ENCODE assay signal across 8 cellular contexts in the genomic region with DNA sequence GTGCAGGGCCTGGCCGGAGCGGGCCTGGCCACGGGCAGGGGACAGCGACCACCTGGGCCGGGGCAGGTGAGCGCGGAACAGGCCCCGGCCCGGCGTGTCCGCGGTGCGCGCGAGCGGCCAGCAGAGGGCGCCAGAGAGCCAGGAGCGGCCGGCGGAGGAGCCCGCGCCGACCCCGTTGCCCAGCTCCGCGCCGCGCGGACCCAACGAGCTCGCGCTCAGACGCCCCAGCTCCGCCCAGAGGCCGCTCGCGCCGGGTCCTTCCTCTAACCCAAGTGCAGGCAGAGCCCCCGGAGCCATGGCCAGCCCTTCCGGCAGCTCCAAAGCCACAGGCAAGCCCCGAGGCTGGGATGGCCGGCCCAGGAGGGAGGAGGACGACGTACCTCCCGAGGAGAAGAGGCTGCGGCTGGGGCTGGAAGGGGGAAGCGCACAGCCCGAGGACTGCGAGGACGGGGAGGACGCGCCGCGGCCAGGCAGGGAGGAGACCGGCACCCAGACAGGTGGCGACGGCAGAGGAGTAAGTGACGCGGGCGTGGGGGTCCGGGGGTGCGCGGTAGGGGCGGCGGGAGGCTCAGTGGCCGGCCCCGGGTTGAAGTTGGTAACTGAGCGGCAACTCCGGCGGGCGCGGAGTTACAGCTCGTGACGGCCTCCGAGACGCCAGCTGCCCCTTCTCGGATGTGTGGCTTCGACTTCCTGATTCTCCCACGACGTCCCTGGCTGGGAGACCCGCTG.
DNase-seq lines count a peak whose midpoint lies in the region; ATAC-seq and TF ChIP-seq lines count a peak whose summit lies in the region.
"Not testable (repeated sequence)": the region's sequence is repeated elsewhere in the genome, so short reads cannot be mapped to it uniquely, and the experiment has no call there.

No MANE protein-coding gene starts in this region.

- peak overlapping the region; percentile 59; the same call in 1 of the 2 replicates for H3K4me2 ChIP-seq in IMR-90 (ENCODE audit: low read depth, low read length)
- peak overlapping the region; percentile 100 for H3K4me2 ChIP-seq in trophoblast cell (ENCODE audit: low read length)

- not testable (repeated sequence) for H3K27me3 ChIP-seq in IMR-90 (ENCODE audit: control insufficient read depth, insufficient read depth, low read length); trophoblast cell (ENCODE audit: insufficient read depth, low read length)

- H4K20me1 ChIP-seq in IMR-90 (ENCODE audit: insufficient read depth, low read length) = not testable (repeated sequence)

- ATAC-seq in IMR-90 (ENCODE audit: low read depth) = peak; percentile 51
- ATAC-seq in activated CD8-positive, alpha-beta T cell treated with anti-CD3 and anti-CD28 coated beads, Interleukin-2, amount 10 ng/mL, durations not matched to agents 7 days and 5 days = peak; percentile 80
- peak; percentile 70 to 74 for ATAC-seq in stimulated activated naive B cell treated with anti-CD40 and anti-IgM and Interleukin-4, amounts not matched to agents 10 μg/mL and 1 μg/mL and 100 μg/mL, for 72 hours (replicated peaks)

- H2BK20ac ChIP-seq in IMR-90 (ENCODE audit: low read depth, low read length) = not testable (repeated sequence)

- H3K27ac Mint-ChIP-seq in activated CD8-positive, alpha-beta T cell treated with anti-CD3 and anti-CD28 coated beads, Interleukin-2, amount 10 ng/mL, durations not matched to agents 7 days and 5 days; stimulated activated naive B cell treated with anti-CD40 and anti-IgM and Interleukin-4, amounts not matched to agents 10 μg/mL and 1 μg/mL and 100 μg/mL, for 72 hours: not testable (repeated sequence)

- H3K4me1 Mint-ChIP-seq in activated CD8-positive, alpha-beta T cell treated with anti-CD3 and anti-CD28 coated beads, Interleukin-2, amount 10 ng/mL, durations not matched to agents 7 days and 5 days (ENCODE audit: low read depth) = not testable (repeated sequence)
- H3K4me1 Mint-ChIP-seq in stimulated activated naive B cell treated with anti-CD40 and anti-IgM and Interleukin-4, amounts not matched to agents 10 μg/mL and 1 μg/mL and 100 μg/mL, for 72 hours = peaks cover 4 to 22% of the 10 kb centered on the region in 2 donors

- H3K4ac ChIP-seq in IMR-90 (ENCODE audit: low read depth, low read length); trophoblast cell (ENCODE audit: low read depth, low read length): not testable (repeated sequence)

- not testable (repeated sequence) for H3K56ac ChIP-seq in IMR-90 (ENCODE audit: extremely low read depth, insufficient read depth, low read length)

- not testable (repeated sequence) for H4K91ac ChIP-seq in IMR-90 (ENCODE audit: insufficient read depth, low read depth, low read length)
- H4K91ac ChIP-seq in trophoblast cell (ENCODE audit: low read depth, low read length) = peak overlapping the region; percentile 24

- H4K12ac ChIP-seq in trophoblast cell (ENCODE audit: low read depth, low read length) = peak overlapping the region; percentile 62

- H3K14ac ChIP-seq in IMR-90 (replicated peaks; ENCODE audit: low read depth, low read length) = not testable (repeated sequence)
- H3K14ac ChIP-seq in trophoblast cell (ENCODE audit: low read length) = peak overlapping the region; percentile 70

- H4K8ac ChIP-seq in IMR-90 (ENCODE audit: low read depth in 2 of 2, low read length in 2 of 2) = not testable (repeated sequence)
- H4K8ac ChIP-seq in trophoblast cell (ENCODE audit: low read depth, low read length) = peak overlapping the region; percentile 90

- H4K5ac ChIP-seq in IMR-90 (ENCODE audit: low read depth, low read length) = not testable (repeated sequence)

- not testable (repeated sequence) for H3K9me1 ChIP-seq in IMR-90 (ENCODE audit: insufficient read depth, low read length)

- H3K4me3 ChIP-seq in IMR-90 (ENCODE audit: insufficient read depth, low read depth, low read length) (peak overlapping the region; percentile 30; the same call in 1 of the 2 replicates), iPS-11a (ENCODE audit: low read depth, low read length) (peak overlapping the region; percentile 45), trophoblast cell (ENCODE audit: low read depth, low read length) (peak overlapping the region; percentile 75)

- TF ChIP-seq RAD21 in IMR-90 (IDR thresholded peaks at IDR 0.05; ENCODE audit: low read length) = peak; percentile 38

- not testable (repeated sequence) for H3K23ac ChIP-seq in IMR-90 (ENCODE audit: low read depth, low read length); trophoblast cell (ENCODE audit: low read length)

- peak; percentile 52 for TF ChIP-seq CTCF in IMR-90 (conservative IDR thresholded peaks at IDR 0.05; ENCODE audit: low read depth, low read length)

- not testable (repeated sequence) for H3K18ac ChIP-seq in IMR-90 (ENCODE audit: low read depth, low read length)
- peak overlapping the region; percentile 78 for H3K18ac ChIP-seq in trophoblast cell (ENCODE audit: low read length)

- H2BK12ac ChIP-seq in trophoblast cell (ENCODE audit: low read length) = not testable (repeated sequence)

- not testable (repeated sequence) for H3K9me3 Mint-ChIP-seq in activated CD8-positive, alpha-beta T cell treated with anti-CD3 and anti-CD28 coated beads, Interleukin-2, amount 10 ng/mL, durations not matched to agents 7 days and 5 days (ENCODE audit: insufficient read depth); stimulated activated naive B cell treated with anti-CD40 and anti-IgM and Interleukin-4, amounts not matched to agents 10 μg/mL and 1 μg/mL and 100 μg/mL, for 72 hours

- H3K9ac ChIP-seq in IMR-90 (ENCODE audit: low read depth, low read length); trophoblast cell (ENCODE audit: low read length): not testable (repeated sequence)

- H2BK15ac ChIP-seq in IMR-90 (ENCODE audit: low read depth, low read length) = not testable (repeated sequence)

- not testable (repeated sequence) for H3K79me1 ChIP-seq in IMR-90 (ENCODE audit: low read depth in 1 of 2, low read length in 2 of 2); trophoblast cell (ENCODE audit: low read length)

- H2AK9ac ChIP-seq in IMR-90 (replicated peaks; ENCODE audit: low read depth, low read length, poor library complexity) = not testable (repeated sequence)

- H3K9me3 ChIP-seq in IMR-90 (ENCODE audit: control insufficient read depth, insufficient read depth, low read length); trophoblast cell (ENCODE audit: insufficient read depth, low read depth, low read length): not testable (repeated sequence)

- not testable (repeated sequence) for H3K79me2 ChIP-seq in trophoblast cell (ENCODE audit: control insufficient read depth, insufficient read depth, low read length, poor library complexity)

- in situ Hi-C loops in IMR-90 (cut with MboI; ENCODE audit: low sequenced_read_pairs) = not testable (repeated sequence)

- CTCF ChIA-PET in IMR-90 (lab: Yijun Ruan, JAX) = not testable (repeated sequence)
- CTCF ChIA-PET in activated CD8-positive, alpha-beta T cell treated with anti-CD3 and anti-CD28 coated beads, Interleukin-2, amount 10 ng/mL, durations not matched to agents 7 days and 5 days (lab: Charles Lee) = interaction anchor here (0.6 to 1.3 kb wide), 7 partner anchors 8 to 481 kb away, joined by 3 to 5 read pairs (median 3); no protein-coding TSS in a partner anchor

- not testable (repeated sequence) for H3K36me3 ChIP-seq in IMR-90 (ENCODE audit: control insufficient read depth, insufficient read depth, low read length); trophoblast cell (ENCODE audit: control insufficient read depth in 1 of 2, insufficient read depth in 2 of 2, low read length in 2 of 2)

- not testable (repeated sequence) for H2BK120ac ChIP-seq in IMR-90 (ENCODE audit: low read depth, low read length)
- H2BK120ac ChIP-seq in trophoblast cell (ENCODE audit: insufficient read depth, low read length, poor library complexity) = peak overlapping the region; percentile 60

- peak overlapping the region; percentile 51 for H2AFZ ChIP-seq in IMR-90 (replicated peaks; ENCODE audit: low read length, poor library complexity)
- H2AFZ ChIP-seq in trophoblast cell (ENCODE audit: insufficient read depth, low read length, poor library complexity) = peak overlapping the region; percentile 96

- H2AK5ac ChIP-seq in IMR-90 (ENCODE audit: low read depth, low read length); trophoblast cell (ENCODE audit: low read length): not testable (repeated sequence)

- BruUV-seq in IMR-90 (replicated peaks; lab: Mats Ljungman, UMichigan) = not testable (repeated sequence)

- intact Hi-C loops in IMR-90 (cut with micrococcal nuclease) = loop anchor here (1.0 kb wide), 1 partner anchor 531 kb away; no protein-coding TSS in a partner anchor

- dilution Hi-C loops in IMR-90 (cut with HindIII; ENCODE audit: low sequenced_read_pairs, unreplicated experiment) = not testable (repeated sequence)

- DNase-seq in D341Med (ENCODE audit: low spot score) (peak; percentile 89), IMR-90 (peak; percentile 2), NOMO-1 (lab: John Stamatoyannopoulos, UW; ENCODE audit: unreplicated experiment in 2 of 2) (peak; percentile 49 to 81), trophoblast cell (peak; percentile 57 to 80)
- peak; percentile 71 for DNase-seq in activated CD8-positive, alpha-beta T cell treated with anti-CD3 and anti-CD28 coated beads, Interleukin-2, amount 10 ng/mL, durations not matched to agents 7 days and 5 days
- peak; percentile 59 for DNase-seq in central memory CD4-positive, alpha-beta T cell
- DNase-seq in stimulated activated naive B cell treated with anti-CD40 and anti-IgM and Interleukin-4, amounts not matched to agents 10 μg/mL and 1 μg/mL and 100 μg/mL, for 72 hours = peak; percentile 51

- peak overlapping the region; percentile 52 for H3K4me3 Mint-ChIP-seq in activated CD8-positive, alpha-beta T cell treated with anti-CD3 and anti-CD28 coated beads, Interleukin-2, amount 10 ng/mL, durations not matched to agents 7 days and 5 days
- H3K4me3 Mint-ChIP-seq in stimulated activated naive B cell treated with anti-CD40 and anti-IgM and Interleukin-4, amounts not matched to agents 10 μg/mL and 1 μg/mL and 100 μg/mL, for 72 hours = peak overlapping the region; percentile 73 to 87

- H3K36me3 Mint-ChIP-seq in activated CD8-positive, alpha-beta T cell treated with anti-CD3 and anti-CD28 coated beads, Interleukin-2, amount 10 ng/mL, durations not matched to agents 7 days and 5 days (ENCODE audit: low read depth); stimulated activated naive B cell treated with anti-CD40 and anti-IgM and Interleukin-4, amounts not matched to agents 10 μg/mL and 1 μg/mL and 100 μg/mL, for 72 hours: not testable (repeated sequence)

- H3K4me1 ChIP-seq in IMR-90 (ENCODE audit: control insufficient read depth, insufficient read depth, low read length); trophoblast cell (ENCODE audit: control insufficient read depth in 1 of 2, insufficient read depth in 2 of 2, low read length in 2 of 2): not testable (repeated sequence)

- not testable (repeated sequence) for H3K27ac ChIP-seq in IMR-90 (ENCODE audit: insufficient read depth, low read length); trophoblast cell (ENCODE audit: low read depth, low read length)

- not testable (repeated sequence) for TF ChIP-seq POLR2A in IMR-90 (IDR thresholded peaks at IDR 0.05; ENCODE audit: low read depth, low read length)

- 2% methylated on average over 27 of the region's 81 CpGs; no CpG with 5 or more reads in 1 of the 2 experiments for WGBS in IMR-90 (ENCODE audit: extremely low coverage in 2 of 2, insufficient read length in 1 of 2), 2 experiments
- WGBS in trophoblast cell (ENCODE audit: extremely low coverage, insufficient coverage, insufficient read length) = no CpG with 5 or more reads among the region's 81 CpGs

- H3K27me3 Mint-ChIP-seq in activated CD8-positive, alpha-beta T cell treated with anti-CD3 and anti-CD28 coated beads, Interleukin-2, amount 10 ng/mL, durations not matched to agents 7 days and 5 days (ENCODE audit: low read depth) = peaks cover 25% of the 10 kb centered on the region
- peaks cover 46 to 58% of the 10 kb centered on the region in 2 donors for H3K27me3 Mint-ChIP-seq in stimulated activated naive B cell treated with anti-CD40 and anti-IgM and Interleukin-4, amounts not matched to agents 10 μg/mL and 1 μg/mL and 100 μg/mL, for 72 hours

- POLR2A ChIA-PET in IMR-90 (lab: Charles Lee; ENCODE audit: unreplicated experiment); activated CD8-positive, alpha-beta T cell treated with anti-CD3 and anti-CD28 coated beads, Interleukin-2, amount 10 ng/mL, durations not matched to agents 7 days and 5 days (lab: Charles Lee): not testable (repeated sequence)

- not testable (repeated sequence) for H2BK5ac ChIP-seq in IMR-90 (ENCODE audit: low read depth, low read length, poor library complexity, severe bottlenecking); trophoblast cell (ENCODE audit: low read depth, low read length, poor library complexity)

Comparison
In these comparisons a context has a peak if more than half of its experiments do, and no peak if none do; other contexts are left out.
1. DNase-seq: peak in every context shown above with its lines; median percentile 89 in D341Med; 71 in activated CD8-positive, alpha-beta T cell treated with anti-CD3 and anti-CD28 coated beads, Interleukin-2, amount 10 ng/mL, durations not matched to agents 7 days and 5 days; 68 in trophoblast cell; 65 in NOMO-1; 59 in central memory CD4-positive, alpha-beta T cell; 51 in stimulated activated naive B cell treated with anti-CD40 and anti-IgM and Interleukin-4, amounts not matched to agents 10 μg/mL and 1 μg/mL and 100 μg/mL, for 72 hours; 2 in IMR-90.